In the genomic region with DNA sequence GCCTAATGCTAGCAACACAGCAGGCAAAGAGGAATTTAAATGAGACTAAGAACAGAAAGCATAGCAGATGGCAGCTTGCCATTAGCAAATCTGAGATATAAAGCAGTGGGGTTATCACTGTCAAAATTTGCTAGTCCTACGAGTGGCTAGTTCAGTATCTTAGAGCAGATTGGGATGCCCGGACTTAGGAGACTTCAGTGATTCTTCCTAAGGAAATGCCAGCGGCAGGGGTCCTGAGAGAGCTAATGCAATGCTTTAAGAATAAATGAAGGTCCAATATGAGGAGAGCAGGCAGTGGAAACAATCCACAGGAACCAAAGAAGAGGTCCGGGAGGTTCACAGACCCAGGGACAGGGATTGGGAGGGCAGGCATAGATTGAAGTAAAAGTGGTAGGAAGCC, we compare ENCODE assay signal across 25 cellular contexts.
"Had no signal": no experiment of that assay in that cellular context is flagged by ENCODE, and none has a peak within 500 bp of the region (broad histone marks: within the 10 kb centered on the region; RNA-seq: fewer than 3 reads in every experiment).

No MANE protein-coding gene starts in this region.

- H3K27me3 ChIP-seq: ascending aorta had no signal

- H3K27me3 Mint-ChIP-seq: activated CD8-positive, alpha-beta memory T cell treated with anti-CD3 and anti-CD28 coated beads, Interleukin-2, amount 10 ng/mL, durations not matched to agents 7 days and 5 days; activated naive CD4-positive, alpha-beta T cell treated with anti-CD3 and anti-CD28 coated beads, Interleukin-2, amount 50 U/mL, for 24 hours; activated T-cell treated with anti-CD3 and anti-CD28 coated beads, Interleukin-2, amount 50 U/mL, for 24 hours; brain; central memory CD8-positive, alpha-beta T cell had no signal

- H3K4me3 ChIP-seq: ascending aorta had no signal

- H3K9me3 ChIP-seq: ascending aorta had no signal

- H3K4me1 Mint-ChIP-seq: activated CD8-positive, alpha-beta memory T cell treated with anti-CD3 and anti-CD28 coated beads, Interleukin-2, amount 10 ng/mL, durations not matched to agents 7 days and 5 days; activated naive CD4-positive, alpha-beta T cell treated with anti-CD3 and anti-CD28 coated beads, Interleukin-2, amount 50 U/mL, for 24 hours; central memory CD8-positive, alpha-beta T cell had no signal

- H3K27ac Mint-ChIP-seq: activated CD8-positive, alpha-beta memory T cell treated with anti-CD3 and anti-CD28 coated beads, Interleukin-2, amount 10 ng/mL, durations not matched to agents 7 days and 5 days; activated naive CD4-positive, alpha-beta T cell treated with anti-CD3 and anti-CD28 coated beads, Interleukin-2, amount 50 U/mL, for 24 hours; activated T-cell treated with anti-CD3 and anti-CD28 coated beads, Interleukin-2, amount 50 U/mL, for 24 hours; activated T-helper 1 cell treated with anti-CD3 and anti-CD28 coated beads, Interleukin-12 subunit alpha, Interleukin-12 subunit beta, Interleukin-2, Interleukin-4 antibody, amounts not matched to agents 30 ng/mL and 10 ng/mL and 1 ng/mL, durations not matched to agents 14 hours and 24 hours and 36 hours; T-helper 1 cell treated with Interleukin-12 subunit alpha and Interleukin-12 subunit beta and Interleukin-4 antibody, amounts not matched to agents 30 μg/mL and 1 μg/mL, for 36 hours had no signal

- H3K36me3 ChIP-seq: ascending aorta had no signal

- H3K4me1 ChIP-seq: ascending aorta had no signal

- DNase-seq: activated CD4-positive, alpha-beta T cell treated with anti-CD3 and anti-CD28 coated beads for 48 hours; activated CD4-positive, alpha-beta T cell treated with anti-CD3 and anti-CD28 coated beads, Interleukin-2, amount 50 U/mL, for 48 hours; activated CD4-positive, CD25-positive, alpha-beta regulatory T cell treated with anti-CD3 and anti-CD28 coated beads, Interleukin-2, amount 50 U/mL, for 72 hours; activated CD8-positive, alpha-beta memory T cell treated with anti-CD3 and anti-CD28 coated beads, Interleukin-2, amount 10 ng/mL, durations not matched to agents 7 days and 5 days; activated effector memory CD4-positive, alpha-beta T cell treated with Interleukin-2 at 50 U/mL for 16 hours; activated naive CD4-positive, alpha-beta T cell; activated T-cell treated with anti-CD3 and anti-CD28 coated beads, Interleukin-2, amount 50 U/mL, for 24 hours; NCI-H1092; NCI-H1417; NCI-H187; NCI-H2081 treated with DMSO at 0.1 percent for 48 hours; NCI-H2171 treated with DMSO at 0.1 percent for 48 hours; NCI-H226; NCI-H526; NCI-H774; NK-92 treated with Interleukin-12 subunit alpha and Interleukin-12 subunit beta, amount 100 ng/mL, for 24 hours; PC-3; SHP77 had no signal

- H3K4me2 ChIP-seq: KMS-11 had no signal

- H3K36me3 Mint-ChIP-seq: activated CD8-positive, alpha-beta memory T cell treated with anti-CD3 and anti-CD28 coated beads, Interleukin-2, amount 10 ng/mL, durations not matched to agents 7 days and 5 days; activated naive CD4-positive, alpha-beta T cell treated with anti-CD3 and anti-CD28 coated beads, Interleukin-2, amount 50 U/mL, for 24 hours; brain had no signal

- H3K27ac ChIP-seq: ascending aorta, KMS-11 had no signal

- H3K4me3 Mint-ChIP-seq: activated CD8-positive, alpha-beta memory T cell treated with anti-CD3 and anti-CD28 coated beads, Interleukin-2, amount 10 ng/mL, durations not matched to agents 7 days and 5 days; activated naive CD4-positive, alpha-beta T cell treated with anti-CD3 and anti-CD28 coated beads, Interleukin-2, amount 50 U/mL, for 24 hours; activated T-cell treated with anti-CD3 and anti-CD28 coated beads, Interleukin-2, amount 50 U/mL, for 24 hours; activated T-helper 1 cell treated with anti-CD3 and anti-CD28 coated beads, Interleukin-12 subunit alpha, Interleukin-12 subunit beta, Interleukin-2, Interleukin-4 antibody, amounts not matched to agents 30 ng/mL and 10 ng/mL and 1 ng/mL, durations not matched to agents 14 hours and 24 hours and 36 hours; brain; central memory CD8-positive, alpha-beta T cell; T-helper 1 cell treated with Interleukin-12 subunit alpha and Interleukin-12 subunit beta and Interleukin-4 antibody, amounts not matched to agents 30 μg/mL and 1 μg/mL, for 36 hours had no signal

- ATAC-seq: activated CD8-positive, alpha-beta memory T cell treated with anti-CD3 and anti-CD28 coated beads, Interleukin-2, amount 10 ng/mL, durations not matched to agents 7 days and 5 days; PC-3 had no signal
